37 cellular contexts compared by ENCODE assay signal in genomic region chr3:47186285-47186684, GRCh38.
"Had no signal": no experiment of that assay in that cellular context is flagged by ENCODE, and none has a peak within 500 bp of the region (broad histone marks: within the 10 kb centered on the region; RNA-seq: fewer than 3 reads in every experiment).

No MANE protein-coding gene starts in this region.

- H3K4me3 Mint-ChIP-seq: activated B cell treated with CpG ODN at 0.5 μM for 24 hours; activated CD4-positive, alpha-beta memory T cell treated with anti-CD3 and anti-CD28 coated beads for 36 hours; activated CD4-positive, alpha-beta T cell treated with anti-CD3 and anti-CD28 coated beads, Interleukin-2, amount 10 ng/mL, durations not matched to agents 24 days and 14 days; activated CD8-positive, alpha-beta T cell treated with anti-CD3 and anti-CD28 coated beads for 36 hours; activated naive CD4-positive, alpha-beta T cell treated with anti-CD3 and anti-CD28 coated beads for 36 hours; activated naive CD8-positive, alpha-beta T cell treated with anti-CD3 and anti-CD28 coated beads for 36 hours; activated T-cell treated with anti-CD3 and anti-CD28 coated beads, Interleukin-2, amount 50 U/mL, for 4 hours; activated T-cell treated with anti-CD3 and anti-CD28 coated beads, Interleukin-2, amount 50 U/mL, for 72 hours; activated T-helper 1 cell treated with anti-CD3 and anti-CD28 coated beads, Interleukin-12 subunit alpha, Interleukin-12 subunit beta, Interleukin-2, Interleukin-4 antibody, amounts not matched to agents 30 ng/mL and 10 ng/mL and 1 ng/mL, durations not matched to agents 14 hours and 24 hours and 36 hours; activated T-helper 17 cell treated with anti-CD3 and anti-CD28 coated beads, Interleukin-2, amount 50 U/mL, for 72 hours; central memory CD8-positive, alpha-beta T cell; T-helper 1 cell treated with Interleukin-12 subunit alpha and Interleukin-12 subunit beta and Interleukin-4 antibody, amounts not matched to agents 30 μg/mL and 1 μg/mL, for 36 hours; T-helper 2 cell treated with Interferon-gamma antibody and Interleukin-4, amounts not matched to agents 5 μg/mL and 100 μg/mL, for 36 hours had no signal

- ATAC-seq: activated CD8-positive, alpha-beta T cell treated with anti-CD3 and anti-CD28 coated beads for 36 hours; activated naive CD4-positive, alpha-beta T cell treated with anti-CD3 and anti-CD28 coated beads, Interleukin-2, amount 50 U/mL, for 72 hours; activated T-cell treated with anti-CD3 and anti-CD28 coated beads, Interleukin-2, amount 50 U/mL, for 4 hours; activated T-cell treated with anti-CD3 and anti-CD28 coated beads, Interleukin-2, amount 50 U/mL, for 72 hours; activated T-helper 17 cell treated with anti-CD3 and anti-CD28 coated beads, Interleukin-2, amount 50 U/mL, for 72 hours; body of pancreas had no signal

- H3K4me1 Mint-ChIP-seq: activated B cell treated with CpG ODN at 0.5 μM for 24 hours; activated CD4-positive, alpha-beta T cell treated with anti-CD3 and anti-CD28 coated beads, Interleukin-2, amount 10 ng/mL, durations not matched to agents 24 days and 14 days; activated naive CD8-positive, alpha-beta T cell treated with anti-CD3 and anti-CD28 coated beads for 36 hours; activated T-helper 17 cell treated with anti-CD3 and anti-CD28 coated beads, Interleukin-2, amount 50 U/mL, for 72 hours; central memory CD8-positive, alpha-beta T cell had no signal

- H3K27ac Mint-ChIP-seq: activated B cell treated with CpG ODN at 0.5 μM for 24 hours; activated CD4-positive, alpha-beta memory T cell treated with anti-CD3 and anti-CD28 coated beads for 36 hours; activated CD4-positive, alpha-beta T cell treated with anti-CD3 and anti-CD28 coated beads, Interleukin-2, amount 10 ng/mL, durations not matched to agents 24 days and 14 days; activated CD8-positive, alpha-beta T cell treated with anti-CD3 and anti-CD28 coated beads for 36 hours; activated naive CD4-positive, alpha-beta T cell treated with anti-CD3 and anti-CD28 coated beads for 36 hours; activated naive CD8-positive, alpha-beta T cell treated with anti-CD3 and anti-CD28 coated beads for 36 hours; activated T-cell treated with anti-CD3 and anti-CD28 coated beads, Interleukin-2, amount 50 U/mL, for 72 hours; activated T-helper 1 cell treated with anti-CD3 and anti-CD28 coated beads, Interleukin-12 subunit alpha, Interleukin-12 subunit beta, Interleukin-2, Interleukin-4 antibody, amounts not matched to agents 30 ng/mL and 10 ng/mL and 1 ng/mL, durations not matched to agents 14 hours and 24 hours and 36 hours; activated T-helper 17 cell treated with anti-CD3 and anti-CD28 coated beads, Interleukin-2, amount 50 U/mL, for 72 hours; T-helper 1 cell treated with Interleukin-12 subunit alpha and Interleukin-12 subunit beta and Interleukin-4 antibody, amounts not matched to agents 30 μg/mL and 1 μg/mL, for 36 hours; T-helper 2 cell treated with Interferon-gamma antibody and Interleukin-4, amounts not matched to agents 5 μg/mL and 100 μg/mL, for 36 hours had no signal

- H3K36me3 ChIP-seq: adrenal gland, brain microvascular endothelial cell, breast epithelium had no signal

- H3K36me3 Mint-ChIP-seq: activated naive CD4-positive, alpha-beta T cell treated with anti-CD3 and anti-CD28 coated beads, Interleukin-2, amount 50 U/mL, for 72 hours; activated naive CD8-positive, alpha-beta T cell treated with anti-CD3 and anti-CD28 coated beads for 36 hours had no signal

- H3K27me3 ChIP-seq: adrenal gland, body of pancreas, brain microvascular endothelial cell, breast epithelium had no signal

- H3K4me3 ChIP-seq: adrenal gland, body of pancreas, breast epithelium had no signal

- DNase-seq: activated B cell treated with CpG ODN at 0.5 μM for 24 hours; activated CD4-positive, alpha-beta memory T cell treated with anti-CD3 and anti-CD28 coated beads for 36 hours; activated CD4-positive, alpha-beta T cell treated with anti-CD3 and anti-CD28 coated beads for 4 hours; activated CD4-positive, alpha-beta T cell treated with anti-CD3 and anti-CD28 coated beads, Interleukin-2, amount 10 ng/mL, durations not matched to agents 24 days and 14 days; activated CD4-positive, alpha-beta T cell treated with anti-CD3 and anti-CD28 coated beads, Interleukin-2, amount 50 U/mL, for 1 hour; activated CD4-positive, alpha-beta T cell treated with anti-CD3 and anti-CD28 coated beads, Interleukin-2, amount 50 U/mL, for 4 hours; activated CD4-positive, CD25-positive, alpha-beta regulatory T cell treated with anti-CD3 and anti-CD28 coated beads, Interleukin-2, amount 50 U/mL, for 72 hours; activated CD8-positive, alpha-beta memory T cell treated with anti-CD3 and anti-CD28 coated beads, Interleukin-2, amount 50 U/mL, for 4 hours; activated CD8-positive, alpha-beta T cell treated with anti-CD3 and anti-CD28 coated beads for 36 hours; activated effector memory CD4-positive, alpha-beta T cell treated with anti-CD3 and anti-CD28 coated beads, Interleukin-2, amount 50 U/mL, for 16 hours; activated gamma-delta T cell treated with Interleukin-2 at 50 U/mL for 16 hours; activated naive CD4-positive, alpha-beta T cell; activated naive CD4-positive, alpha-beta T cell treated with anti-CD3 and anti-CD28 coated beads for 36 hours; activated naive CD4-positive, alpha-beta T cell treated with anti-CD3 and anti-CD28 coated beads, Interleukin-2, amount 50 U/mL, for 16 hours; activated naive CD8-positive, alpha-beta T cell treated with anti-CD3 and anti-CD28 coated beads for 36 hours; activated T-cell treated with anti-CD3 and anti-CD28 coated beads for 4 hours; activated T-cell treated with anti-CD3 and anti-CD28 coated beads, Interleukin-2, amount 50 U/mL, for 1 hour; activated T-cell treated with anti-CD3 and anti-CD28 coated beads, Interleukin-2, amount 50 U/mL, for 4 hours; activated T-cell treated with anti-CD3 and anti-CD28 coated beads, Interleukin-2, amount 50 U/mL, for 72 hours; adrenal gland; amniotic stem cell; aorta; body of pancreas; brain microvascular endothelial cell; cerebellar nuclear complex; T-helper 2 cell; T-helper 9 cell had no signal

- FAIRE-seq: astrocyte, TTC549 had no signal

- H3K4me1 ChIP-seq: adrenal gland, body of pancreas, breast epithelium had no signal

- H3K9me3 Mint-ChIP-seq: activated B cell treated with CpG ODN at 0.5 μM for 24 hours; activated CD4-positive, alpha-beta memory T cell treated with anti-CD3 and anti-CD28 coated beads for 36 hours; activated CD4-positive, alpha-beta T cell treated with anti-CD3 and anti-CD28 coated beads, Interleukin-2, amount 10 ng/mL, durations not matched to agents 24 days and 14 days; activated CD8-positive, alpha-beta T cell treated with anti-CD3 and anti-CD28 coated beads for 36 hours; activated naive CD4-positive, alpha-beta T cell treated with anti-CD3 and anti-CD28 coated beads for 36 hours; activated naive CD4-positive, alpha-beta T cell treated with anti-CD3 and anti-CD28 coated beads, Interleukin-2, amount 50 U/mL, for 72 hours; activated naive CD8-positive, alpha-beta T cell treated with anti-CD3 and anti-CD28 coated beads for 36 hours; activated T-cell treated with anti-CD3 and anti-CD28 coated beads, Interleukin-2, amount 50 U/mL, for 4 hours; activated T-cell treated with anti-CD3 and anti-CD28 coated beads, Interleukin-2, amount 50 U/mL, for 72 hours; activated T-helper 1 cell treated with anti-CD3 and anti-CD28 coated beads, Interleukin-12 subunit alpha, Interleukin-12 subunit beta, Interleukin-2, Interleukin-4 antibody, amounts not matched to agents 30 ng/mL and 10 ng/mL and 1 ng/mL, durations not matched to agents 14 hours and 24 hours and 36 hours; activated T-helper 17 cell treated with anti-CD3 and anti-CD28 coated beads, Interleukin-2, amount 50 U/mL, for 72 hours; central memory CD8-positive, alpha-beta T cell; T-helper 1 cell treated with Interleukin-12 subunit alpha and Interleukin-12 subunit beta and Interleukin-4 antibody, amounts not matched to agents 30 μg/mL and 1 μg/mL, for 36 hours; T-helper 2 cell treated with Interferon-gamma antibody and Interleukin-4, amounts not matched to agents 5 μg/mL and 100 μg/mL, for 36 hours had no signal

- H3K9me3 ChIP-seq: adrenal gland, body of pancreas, breast epithelium had no signal

- H3K27ac ChIP-seq: adrenal gland, body of pancreas, brain microvascular endothelial cell, breast epithelium, VCaP had no signal

- H3K27me3 Mint-ChIP-seq: activated B cell treated with CpG ODN at 0.5 μM for 24 hours; activated CD4-positive, alpha-beta memory T cell treated with anti-CD3 and anti-CD28 coated beads for 36 hours; activated CD4-positive, alpha-beta T cell treated with anti-CD3 and anti-CD28 coated beads, Interleukin-2, amount 10 ng/mL, durations not matched to agents 24 days and 14 days; activated CD8-positive, alpha-beta T cell treated with anti-CD3 and anti-CD28 coated beads for 36 hours; activated naive CD8-positive, alpha-beta T cell treated with anti-CD3 and anti-CD28 coated beads for 36 hours; activated T-helper 17 cell treated with anti-CD3 and anti-CD28 coated beads, Interleukin-2, amount 50 U/mL, for 72 hours; central memory CD8-positive, alpha-beta T cell had no signal
